In genomic region chr19:45309322-45309721, GRCh38 we compare ENCODE assay signal across 6 cellular contexts. TPM values are rescaled to one million over a fixed set of nuclear protein-coding genes. Genes with fewer than 3 reads are reported as not detected.
"Had no signal": no experiment of that assay in that cellular context is flagged by ENCODE, and none has a peak within 500 bp of the region (broad histone marks: within the 10 kb centered on the region; RNA-seq: fewer than 3 reads in every experiment).

No MANE protein-coding gene starts in this region.

RNA-seq across cellular contexts. Expression of gene CKM, which starts 13.4 kb away (rescaled TPM):
- total RNA-seq: GM23338, H1, H9, HFFc6, HT1080, IMR-90 had no signal
- polyA plus RNA-seq: GM23338, IMR-90 had no signal

RNA-seq across cellular contexts. Expression of gene KLC3, which starts 31.2 kb away (rescaled TPM):
- total RNA-seq: HFFc6 had no signal
